29 cellular contexts compared by ENCODE assay signal in the genomic region with DNA sequence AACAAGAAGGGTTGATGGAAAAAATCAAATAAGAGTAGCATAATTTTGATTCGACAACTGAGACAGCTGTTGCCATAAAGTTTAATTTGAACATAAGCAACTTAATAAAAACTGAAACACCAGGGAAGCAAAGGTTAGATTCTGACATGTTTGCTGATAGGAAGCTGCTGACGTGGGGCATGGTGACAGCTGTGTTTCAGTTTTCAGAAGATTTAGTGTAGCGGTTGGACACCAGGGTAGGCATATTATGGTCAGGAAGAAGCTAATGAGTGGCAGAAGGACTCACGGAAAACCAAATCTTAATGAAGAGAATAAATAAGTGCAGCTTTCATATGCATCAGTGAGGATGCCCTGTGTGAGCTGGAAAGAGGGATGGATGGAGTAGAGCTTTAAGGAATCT.
"Had no signal": no experiment of that assay in that cellular context is flagged by ENCODE, and none has a peak within 500 bp of the region (broad histone marks: within the 10 kb centered on the region; RNA-seq: fewer than 3 reads in every experiment).

No MANE protein-coding gene starts in this region.

- H3K36me3 ChIP-seq: ascending aorta, breast epithelium, cardiac muscle cell, colonic mucosa, esophagus squamous epithelium, gastroesophageal sphincter had no signal

- DNase-seq: activated CD4-positive, alpha-beta memory T cell treated with anti-CD3 and anti-CD28 coated beads for 36 hours; activated CD4-positive, alpha-beta T cell treated with anti-CD3 and anti-CD28 coated beads for 36 hours; activated CD4-positive, alpha-beta T cell treated with anti-CD3 and anti-CD28 coated beads, Interleukin-2, amount 10 ng/mL, durations not matched to agents 24 days and 14 days; activated CD4-positive, CD25-positive, alpha-beta regulatory T cell; activated CD4-positive, CD25-positive, alpha-beta regulatory T cell treated with anti-CD3 and anti-CD28 coated beads, Interleukin-2, amount 50 U/mL, for 72 hours; activated CD8-positive, alpha-beta memory T cell treated with anti-CD3 and anti-CD28 coated beads, Interleukin-2, amount 10 ng/mL, durations not matched to agents 7 days and 5 days; activated CD8-positive, alpha-beta memory T cell treated with anti-CD3 and anti-CD28 coated beads, Interleukin-2, amount 50 U/mL, for 4 hours; activated CD8-positive, alpha-beta T cell treated with anti-CD3 and anti-CD28 coated beads, Interleukin-2, amount 10 ng/mL, durations not matched to agents 7 days and 5 days; activated gamma-delta T cell; activated naive CD4-positive, alpha-beta T cell; activated naive CD4-positive, alpha-beta T cell treated with anti-CD3 and anti-CD28 coated beads, Interleukin-2, amount 10 ng/mL, durations not matched to agents 7 days and 5 days; activated naive CD8-positive, alpha-beta T cell treated with anti-CD3 and anti-CD28 coated beads, Interleukin-2, amount 10 ng/mL, durations not matched to agents 7 days and 5 days; activated T-cell treated with anti-CD3 and anti-CD28 coated beads, Interleukin-2, amount 50 U/mL, for 1 hour; activated T-cell treated with anti-CD3 and anti-CD28 coated beads, Interleukin-2, amount 50 U/mL, for 72 hours; central memory CD4-positive, alpha-beta T cell; cerebellar nuclear complex; colonic mucosa; effector CD8-positive, alpha-beta T cell; esophagus squamous epithelium; foreskin melanocyte; head of caudate nucleus; T-helper 2 cell had no signal

- H3K4me1 Mint-ChIP-seq: activated CD4-positive, alpha-beta T cell treated with anti-CD3 and anti-CD28 coated beads for 36 hours; activated CD4-positive, alpha-beta T cell treated with anti-CD3 and anti-CD28 coated beads, Interleukin-2, amount 10 ng/mL, durations not matched to agents 24 days and 14 days; activated CD8-positive, alpha-beta memory T cell treated with anti-CD3 and anti-CD28 coated beads, Interleukin-2, amount 10 ng/mL, durations not matched to agents 7 days and 5 days; activated naive CD4-positive, alpha-beta T cell treated with anti-CD3 and anti-CD28 coated beads, Interleukin-2, amount 10 ng/mL, durations not matched to agents 7 days and 5 days; activated naive CD8-positive, alpha-beta T cell treated with anti-CD3 and anti-CD28 coated beads, Interleukin-2, amount 10 ng/mL, durations not matched to agents 7 days and 5 days had no signal

- H3K4me3 ChIP-seq: ascending aorta, breast epithelium, cardiac muscle cell, colonic mucosa, esophagus squamous epithelium, gastroesophageal sphincter had no signal

- ATAC-seq: activated CD4-positive, alpha-beta T cell treated with anti-CD3 and anti-CD28 coated beads for 36 hours; activated CD8-positive, alpha-beta memory T cell treated with anti-CD3 and anti-CD28 coated beads, Interleukin-2, amount 10 ng/mL, durations not matched to agents 7 days and 5 days; activated CD8-positive, alpha-beta T cell treated with anti-CD3 and anti-CD28 coated beads, Interleukin-2, amount 10 ng/mL, durations not matched to agents 7 days and 5 days; activated naive CD4-positive, alpha-beta T cell treated with anti-CD3 and anti-CD28 coated beads, Interleukin-2, amount 50 U/mL, for 72 hours; activated T-cell treated with anti-CD3 and anti-CD28 coated beads, Interleukin-2, amount 50 U/mL, for 72 hours; gastroesophageal sphincter had no signal

- H3K4me1 ChIP-seq: ascending aorta, breast epithelium, colonic mucosa, esophagus squamous epithelium, gastroesophageal sphincter had no signal

- H3K27me3 Mint-ChIP-seq: activated CD4-positive, alpha-beta memory T cell treated with anti-CD3 and anti-CD28 coated beads for 36 hours; activated CD4-positive, alpha-beta T cell treated with anti-CD3 and anti-CD28 coated beads for 36 hours; activated CD4-positive, alpha-beta T cell treated with anti-CD3 and anti-CD28 coated beads, Interleukin-2, amount 10 ng/mL, durations not matched to agents 24 days and 14 days; activated CD8-positive, alpha-beta memory T cell treated with anti-CD3 and anti-CD28 coated beads, Interleukin-2, amount 10 ng/mL, durations not matched to agents 7 days and 5 days; activated naive CD4-positive, alpha-beta T cell treated with anti-CD3 and anti-CD28 coated beads, Interleukin-2, amount 10 ng/mL, durations not matched to agents 7 days and 5 days; activated naive CD8-positive, alpha-beta T cell treated with anti-CD3 and anti-CD28 coated beads, Interleukin-2, amount 10 ng/mL, durations not matched to agents 7 days and 5 days; brain had no signal

- H3K4me3 Mint-ChIP-seq: activated CD4-positive, alpha-beta memory T cell treated with anti-CD3 and anti-CD28 coated beads for 36 hours; activated CD4-positive, alpha-beta T cell treated with anti-CD3 and anti-CD28 coated beads for 36 hours; activated CD4-positive, alpha-beta T cell treated with anti-CD3 and anti-CD28 coated beads, Interleukin-2, amount 10 ng/mL, durations not matched to agents 24 days and 14 days; activated CD8-positive, alpha-beta memory T cell treated with anti-CD3 and anti-CD28 coated beads, Interleukin-2, amount 10 ng/mL, durations not matched to agents 7 days and 5 days; activated CD8-positive, alpha-beta T cell treated with anti-CD3 and anti-CD28 coated beads, Interleukin-2, amount 10 ng/mL, durations not matched to agents 7 days and 5 days; activated naive CD4-positive, alpha-beta T cell treated with anti-CD3 and anti-CD28 coated beads, Interleukin-2, amount 10 ng/mL, durations not matched to agents 7 days and 5 days; activated naive CD8-positive, alpha-beta T cell treated with anti-CD3 and anti-CD28 coated beads, Interleukin-2, amount 10 ng/mL, durations not matched to agents 7 days and 5 days; activated T-cell treated with anti-CD3 and anti-CD28 coated beads, Interleukin-2, amount 50 U/mL, for 72 hours; brain had no signal

- H3K36me3 Mint-ChIP-seq: activated CD4-positive, alpha-beta memory T cell treated with anti-CD3 and anti-CD28 coated beads for 36 hours; activated CD8-positive, alpha-beta memory T cell treated with anti-CD3 and anti-CD28 coated beads, Interleukin-2, amount 10 ng/mL, durations not matched to agents 7 days and 5 days; activated naive CD4-positive, alpha-beta T cell treated with anti-CD3 and anti-CD28 coated beads, Interleukin-2, amount 10 ng/mL, durations not matched to agents 7 days and 5 days; activated naive CD4-positive, alpha-beta T cell treated with anti-CD3 and anti-CD28 coated beads, Interleukin-2, amount 50 U/mL, for 72 hours; activated naive CD8-positive, alpha-beta T cell treated with anti-CD3 and anti-CD28 coated beads, Interleukin-2, amount 10 ng/mL, durations not matched to agents 7 days and 5 days; brain had no signal

- H3K9me3 ChIP-seq: ascending aorta, breast epithelium, colonic mucosa, esophagus squamous epithelium, gastroesophageal sphincter had no signal

- H3K9me3 Mint-ChIP-seq: activated naive CD4-positive, alpha-beta T cell treated with anti-CD3 and anti-CD28 coated beads, Interleukin-2, amount 10 ng/mL, durations not matched to agents 7 days and 5 days; activated naive CD4-positive, alpha-beta T cell treated with anti-CD3 and anti-CD28 coated beads, Interleukin-2, amount 50 U/mL, for 72 hours; activated naive CD8-positive, alpha-beta T cell treated with anti-CD3 and anti-CD28 coated beads, Interleukin-2, amount 10 ng/mL, durations not matched to agents 7 days and 5 days; brain had no signal

- H3K27me3 ChIP-seq: ascending aorta, breast epithelium, cardiac muscle cell, colonic mucosa, esophagus squamous epithelium, gastroesophageal sphincter had no signal

- H3K27ac Mint-ChIP-seq: activated CD4-positive, alpha-beta memory T cell treated with anti-CD3 and anti-CD28 coated beads for 36 hours; activated CD4-positive, alpha-beta T cell treated with anti-CD3 and anti-CD28 coated beads for 36 hours; activated CD4-positive, alpha-beta T cell treated with anti-CD3 and anti-CD28 coated beads, Interleukin-2, amount 10 ng/mL, durations not matched to agents 24 days and 14 days; activated CD8-positive, alpha-beta memory T cell treated with anti-CD3 and anti-CD28 coated beads, Interleukin-2, amount 10 ng/mL, durations not matched to agents 7 days and 5 days; activated CD8-positive, alpha-beta T cell treated with anti-CD3 and anti-CD28 coated beads, Interleukin-2, amount 10 ng/mL, durations not matched to agents 7 days and 5 days; activated naive CD4-positive, alpha-beta T cell treated with anti-CD3 and anti-CD28 coated beads, Interleukin-2, amount 10 ng/mL, durations not matched to agents 7 days and 5 days; activated naive CD4-positive, alpha-beta T cell treated with anti-CD3 and anti-CD28 coated beads, Interleukin-2, amount 50 U/mL, for 72 hours; activated naive CD8-positive, alpha-beta T cell treated with anti-CD3 and anti-CD28 coated beads, Interleukin-2, amount 10 ng/mL, durations not matched to agents 7 days and 5 days; activated T-cell treated with anti-CD3 and anti-CD28 coated beads, Interleukin-2, amount 50 U/mL, for 72 hours had no signal

- H3K27ac ChIP-seq: ascending aorta, breast epithelium, cardiac muscle cell, colonic mucosa, epithelial cell of prostate, esophagus squamous epithelium, gastroesophageal sphincter had no signal
